11 cellular contexts compared by ENCODE assay signal in the genomic region with DNA sequence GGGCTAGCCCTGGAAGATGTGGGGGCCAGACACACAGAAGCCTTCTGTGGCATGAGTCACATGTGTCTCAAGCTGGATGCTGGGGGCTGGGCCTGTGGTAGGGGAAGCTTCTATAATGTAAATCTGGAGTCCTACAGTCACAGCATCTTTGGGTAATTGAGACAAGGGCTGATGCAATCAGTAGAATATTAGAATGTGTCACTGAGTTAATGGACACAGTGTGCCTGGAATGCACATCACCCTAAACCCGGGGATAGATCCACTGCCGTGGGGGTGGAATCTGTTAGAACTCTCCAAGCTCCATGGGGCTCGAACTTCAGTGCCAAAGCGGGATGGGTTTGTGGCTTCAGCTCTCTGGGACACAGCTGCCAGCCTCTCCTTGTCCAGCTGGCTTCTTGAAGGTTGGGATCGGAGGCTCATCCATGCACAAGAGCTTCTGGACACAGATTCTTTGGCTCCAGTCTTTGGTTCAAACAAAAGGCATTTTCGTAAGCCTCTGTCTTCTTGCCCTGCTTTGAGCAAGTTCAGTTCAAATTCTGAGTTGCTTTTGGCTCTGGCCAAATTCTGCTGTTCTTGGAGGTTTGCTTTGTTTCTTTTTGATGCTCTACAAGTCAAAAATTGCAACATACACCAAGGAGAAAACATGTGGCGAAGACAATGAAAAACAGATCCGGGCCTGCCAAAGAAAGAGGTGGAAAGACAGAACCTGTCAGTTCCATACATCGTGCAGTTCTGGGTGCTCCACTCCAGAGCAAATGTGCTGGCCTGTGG.
A peak's percentile ranks its signal among the peaks of the same experiment; 100 is the strongest.
DNase-seq lines count a peak whose midpoint lies in the region; ATAC-seq, FAIRE-seq and TF ChIP-seq lines count a peak whose summit lies in the region.
"Had no signal": no experiment of that assay in that cellular context is flagged by ENCODE, and none has a peak within 500 bp of the region (broad histone marks: within the 10 kb centered on the region; RNA-seq: fewer than 3 reads in every experiment).

No MANE protein-coding gene starts in this region.

- H3K9me3 ChIP-seq in fibroblast of lung (ENCODE audit: control insufficient read depth, insufficient read depth, low read depth, low read length) (no peaks in the 10 kb centered on the region), small intestine (ENCODE audit: control insufficient read depth, low read depth) (no peaks in the 10 kb centered on the region)

- no peak overlapping the region for H2AFZ ChIP-seq in fibroblast of lung (ENCODE audit: low read length)

- H3K36me3 Mint-ChIP-seq in activated CD8-positive, alpha-beta memory T cell treated with anti-CD3 and anti-CD28 coated beads, Interleukin-2, amount 10 ng/mL, durations not matched to agents 7 days and 5 days: no peaks in the 10 kb centered on the region
- H3K36me3 Mint-ChIP-seq: CD8-positive, alpha-beta T cell had no signal

- peaks cover 16% of the 10 kb centered on the region for H3K4me1 Mint-ChIP-seq in activated CD8-positive, alpha-beta memory T cell treated with anti-CD3 and anti-CD28 coated beads, Interleukin-2, amount 10 ng/mL, durations not matched to agents 7 days and 5 days

- peaks cover 24% of the 10 kb centered on the region for H3K4me1 ChIP-seq in fibroblast of lung (ENCODE audit: control insufficient read depth, extremely low read depth, insufficient read depth, low read length)
- no peaks in the 10 kb centered on the region for H3K4me1 ChIP-seq in small intestine (ENCODE audit: control insufficient read depth in 2 of 2, insufficient read depth in 1 of 2, low read depth in 1 of 2, low read length in 1 of 2)

- peak; percentile 66 for DNase-seq in AG08396 (ENCODE audit: low spot score)
- DNase-seq in MV-4-11 (lab: John Stamatoyannopoulos, UW): peak; percentile 15
- DNase-seq in fibroblast of lung (ENCODE audit: low read depth in 2 of 2): peak; percentile 79 to 80
- DNase-seq in myocyte (ENCODE audit: low read depth): peak; percentile 86
- DNase-seq in KBM-7: no peak
- no peak for DNase-seq in activated CD8-positive, alpha-beta memory T cell treated with anti-CD3 and anti-CD28 coated beads, Interleukin-2, amount 10 ng/mL, durations not matched to agents 7 days and 5 days
- DNase-seq in small intestine: no peak
- DNase-seq in NCI-H345 treated with DMSO at 0.1 percent for 48 hours (lab: John Stamatoyannopoulos, UW; ENCODE audit: unreplicated experiment): no peak
- DNase-seq: activated CD8-positive, alpha-beta memory T cell treated with anti-CD3 and anti-CD28 coated beads for 24 hours; CD8-positive, alpha-beta T cell had no signal

- peaks cover 5% of the 10 kb centered on the region for H3K27me3 Mint-ChIP-seq in activated CD8-positive, alpha-beta memory T cell treated with anti-CD3 and anti-CD28 coated beads, Interleukin-2, amount 10 ng/mL, durations not matched to agents 7 days and 5 days

- no peak overlapping the region for H3K27ac Mint-ChIP-seq in activated CD8-positive, alpha-beta memory T cell treated with anti-CD3 and anti-CD28 coated beads, Interleukin-2, amount 10 ng/mL, durations not matched to agents 7 days and 5 days
- H3K27ac Mint-ChIP-seq: CD8-positive, alpha-beta T cell had no signal

- in situ Hi-C loops in KBM-7 (cut with MboI; ENCODE audit: low pct_unique_long_range_greater_than_20kb, low sequenced_read_pairs): no loop called here

- WGBS in small intestine, 3 donors: 73 to 89% (median 85%) methylated on average over 9 of the region's 9 CpGs

- H3K9ac ChIP-seq in fibroblast of lung (ENCODE audit: insufficient read depth, low read length): no peak overlapping the region

- no peaks in the 10 kb centered on the region for H3K36me3 ChIP-seq in fibroblast of lung (ENCODE audit: control insufficient read depth, insufficient read depth, low read length)
- no peaks in the 10 kb centered on the region for H3K36me3 ChIP-seq in small intestine (ENCODE audit: control insufficient read depth in 2 of 2, insufficient read depth in 2 of 2, low read length in 2 of 2)

- no peaks in the 10 kb centered on the region for H4K20me1 ChIP-seq in fibroblast of lung (ENCODE audit: control insufficient read depth, extremely low read depth, insufficient read depth, low read length)

- H3K79me2 ChIP-seq in fibroblast of lung (ENCODE audit: control insufficient read depth, insufficient read depth, low read length): no peaks in the 10 kb centered on the region

- no peak for TF ChIP-seq CTCF in fibroblast of lung (conservative IDR thresholded peaks at IDR 0.05 in 1 of 2, IDR thresholded peaks at IDR 0.05 in 1 of 2; ENCODE audit: low read depth in 1 of 2, low read length in 2 of 2)

- H3K4me3 Mint-ChIP-seq in activated CD8-positive, alpha-beta memory T cell treated with anti-CD3 and anti-CD28 coated beads, Interleukin-2, amount 10 ng/mL, durations not matched to agents 7 days and 5 days: no peak overlapping the region
- H3K4me3 Mint-ChIP-seq: CD8-positive, alpha-beta T cell had no signal

- peak overlapping the region; percentile 72 for H3K4me2 ChIP-seq in fibroblast of lung (ENCODE audit: extremely low read depth, insufficient read depth, low read length)

- CTCF ChIA-PET in activated CD8-positive, alpha-beta memory T cell treated with anti-CD3 and anti-CD28 coated beads, Interleukin-2, amount 10 ng/mL, durations not matched to agents 7 days and 5 days (lab: Charles Lee): no interaction called here

- H3K4me3 ChIP-seq in fibroblast of lung (replicated peaks in 1 of 4; ENCODE audit: control extremely low read depth in 1 of 4, insufficient read depth in 1 of 4, low read depth in 3 of 4, low read length in 4 of 4): no peak overlapping the region
- H3K4me3 ChIP-seq in small intestine (ENCODE audit: low read depth in 1 of 2, low read length in 2 of 2): no peak overlapping the region

- H3K9me3 Mint-ChIP-seq in activated CD8-positive, alpha-beta memory T cell treated with anti-CD3 and anti-CD28 coated beads, Interleukin-2, amount 10 ng/mL, durations not matched to agents 7 days and 5 days (ENCODE audit: low read depth): no peaks in the 10 kb centered on the region
- H3K9me3 Mint-ChIP-seq: CD8-positive, alpha-beta T cell had no signal

- H3K27me3 ChIP-seq in fibroblast of lung (ENCODE audit: control insufficient read depth, insufficient read depth, low read length): no peaks in the 10 kb centered on the region
- no peaks in the 10 kb centered on the region for H3K27me3 ChIP-seq in small intestine (ENCODE audit: control insufficient read depth in 2 of 2, insufficient read depth in 2 of 2, low read length in 2 of 2)

- no peak for FAIRE-seq in small intestine (lab: Jason Lieb, UNC)
- FAIRE-seq: GM12891 had no signal

- ATAC-seq in activated CD8-positive, alpha-beta memory T cell treated with anti-CD3 and anti-CD28 coated beads, Interleukin-2, amount 10 ng/mL, durations not matched to agents 7 days and 5 days: no peak
- ATAC-seq: CD8-positive, alpha-beta T cell had no signal

- H3K27ac ChIP-seq in fibroblast of lung (ENCODE audit: insufficient read depth, low read length) (peak overlapping the region; percentile 49), small intestine (ENCODE audit: low read depth in 1 of 2, low read length in 1 of 2) (peak overlapping the region in 1 of 2 donors; percentile 60)

Comparison
In these comparisons a context has a peak if more than half of its experiments do, and no peak if none do; other contexts are left out.
1. DNase-seq: peak in AG08396 (single experiment), MV-4-11 (single experiment), fibroblast of lung (2 of 2) and myocyte (single experiment); none in KBM-7 (single experiment), activated CD8-positive, alpha-beta memory T cell treated with anti-CD3 and anti-CD28 coated beads, Interleukin-2, amount 10 ng/mL, durations not matched to agents 7 days and 5 days (single experiment), small intestine (single experiment) and NCI-H345 treated with DMSO at 0.1 percent for 48 hours (single experiment).